ENCODE assay signal across 22 cellular contexts in the genomic region with DNA sequence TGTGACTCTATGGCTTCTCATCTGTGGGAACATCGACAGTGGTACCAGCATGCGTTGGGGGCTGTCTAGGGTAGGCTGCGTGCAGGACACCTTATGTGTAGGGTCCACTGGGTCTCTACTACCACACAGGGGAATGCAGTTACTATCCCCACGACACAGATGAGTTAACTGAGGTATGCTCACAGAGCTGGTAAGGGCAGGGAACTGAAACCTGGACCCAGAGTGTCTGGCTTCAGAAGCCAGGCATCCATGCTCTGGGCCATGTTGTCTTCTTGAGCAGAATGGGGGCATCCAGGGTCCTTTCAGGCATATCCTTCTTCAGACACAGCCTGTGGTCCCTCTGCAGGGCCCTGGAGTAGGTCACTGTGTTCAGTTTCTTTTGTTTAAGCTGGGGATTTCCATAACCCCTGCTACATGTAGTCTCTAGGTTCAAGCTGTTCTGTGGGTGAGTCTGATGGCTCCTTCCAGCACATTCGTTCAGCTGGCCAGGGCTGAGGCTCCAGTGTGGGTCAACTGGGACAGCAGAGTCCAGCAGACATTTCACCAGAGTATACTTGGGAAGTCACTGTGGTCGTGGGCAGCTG.
DNase-seq lines count a peak whose midpoint lies in the region; ATAC-seq and TF ChIP-seq lines count a peak whose summit lies in the region.
"Had no signal": no experiment of that assay in that cellular context is flagged by ENCODE, and none has a peak within 500 bp of the region (broad histone marks: within the 10 kb centered on the region; RNA-seq: fewer than 3 reads in every experiment).

No MANE protein-coding gene starts in this region.

- no peaks in the 10 kb centered on the region for H3K9me3 ChIP-seq in SJCRH30 (replicated peaks)
- H3K9me3 ChIP-seq: HAP-1 had no signal

- peak; percentile 34 for ATAC-seq in activated CD8-positive, alpha-beta T cell treated with anti-CD3 and anti-CD28 coated beads for 36 hours
- no peak for ATAC-seq in activated CD8-positive, alpha-beta T cell treated with anti-CD3 and anti-CD28 coated beads, Interleukin-2, amount 10 ng/mL, durations not matched to agents 7 days and 5 days
- ATAC-seq in HG02610 (IDR thresholded peaks at IDR 0.05; ENCODE audit: unreplicated experiment) (peak; percentile 42), activated B cell treated with CpG ODN at 0.5 μM for 24 hours (ENCODE audit: low read depth) (peak; percentile 45), WTC11 (no peak)
- ATAC-seq: HepG2, PC-3 had no signal

- H3K4me1 ChIP-seq in SJCRH30 = peaks cover 22% of the 10 kb centered on the region
- H3K4me1 ChIP-seq: HAP-1 had no signal

- H3K27ac Mint-ChIP-seq in activated CD8-positive, alpha-beta T cell treated with anti-CD3 and anti-CD28 coated beads for 36 hours = no peak overlapping the region
- no peak overlapping the region for H3K27ac Mint-ChIP-seq in activated CD8-positive, alpha-beta T cell treated with anti-CD3 and anti-CD28 coated beads, Interleukin-2, amount 10 ng/mL, durations not matched to agents 7 days and 5 days
- H3K27ac Mint-ChIP-seq in activated B cell treated with CpG ODN at 0.5 μM for 24 hours (no peak overlapping the region), WTC11 (no peak overlapping the region)
- H3K27ac Mint-ChIP-seq: CD4-positive, CD25-positive, alpha-beta regulatory T cell had no signal

- TF ChIP-seq CTCF in activated CD8-positive, alpha-beta T cell treated with anti-CD3 and anti-CD28 coated beads for 36 hours (IDR thresholded peaks at IDR 0.05) = no peak
- no peak for TF ChIP-seq CTCF in activated B cell treated with CpG ODN at 0.5 μM for 24 hours (IDR thresholded peaks at IDR 0.05)
- TF ChIP-seq CTCF in WTC11 (IDR thresholded peaks at IDR 0.05) = no peak

- H3K4me3 Mint-ChIP-seq in activated CD8-positive, alpha-beta T cell treated with anti-CD3 and anti-CD28 coated beads for 36 hours = no peak overlapping the region
- H3K4me3 Mint-ChIP-seq in activated CD8-positive, alpha-beta T cell treated with anti-CD3 and anti-CD28 coated beads, Interleukin-2, amount 10 ng/mL, durations not matched to agents 7 days and 5 days = no peak overlapping the region
- H3K4me3 Mint-ChIP-seq in activated B cell treated with CpG ODN at 0.5 μM for 24 hours = no peak overlapping the region
- H3K4me3 Mint-ChIP-seq in WTC11 = no peak overlapping the region

- H3K9me3 Mint-ChIP-seq in activated CD8-positive, alpha-beta T cell treated with anti-CD3 and anti-CD28 coated beads for 36 hours = no peaks in the 10 kb centered on the region
- H3K9me3 Mint-ChIP-seq in activated CD8-positive, alpha-beta T cell treated with anti-CD3 and anti-CD28 coated beads, Interleukin-2, amount 10 ng/mL, durations not matched to agents 7 days and 5 days (ENCODE audit: insufficient read depth) = no peaks in the 10 kb centered on the region
- H3K9me3 Mint-ChIP-seq in activated B cell treated with CpG ODN at 0.5 μM for 24 hours = no peaks in the 10 kb centered on the region
- H3K9me3 Mint-ChIP-seq in WTC11 = no peaks in the 10 kb centered on the region

- H3K4me1 Mint-ChIP-seq in activated CD8-positive, alpha-beta T cell treated with anti-CD3 and anti-CD28 coated beads for 36 hours (ENCODE audit: low read depth) = peaks cover 8% of the 10 kb centered on the region
- H3K4me1 Mint-ChIP-seq in activated CD8-positive, alpha-beta T cell treated with anti-CD3 and anti-CD28 coated beads, Interleukin-2, amount 10 ng/mL, durations not matched to agents 7 days and 5 days (ENCODE audit: low read depth) = peaks cover 21% of the 10 kb centered on the region
- peaks cover 8% of the 10 kb centered on the region for H3K4me1 Mint-ChIP-seq in activated B cell treated with CpG ODN at 0.5 μM for 24 hours
- peaks cover 26% of the 10 kb centered on the region for H3K4me1 Mint-ChIP-seq in WTC11

- intact Hi-C loops in activated CD8-positive, alpha-beta T cell treated with anti-CD3 and anti-CD28 coated beads for 36 hours (cut with micrococcal nuclease) = no loop called here
- intact Hi-C loops in activated B cell treated with CpG ODN at 0.5 μM for 24 hours (cut with micrococcal nuclease) = no loop called here

- CTCF ChIA-PET in activated CD8-positive, alpha-beta T cell treated with anti-CD3 and anti-CD28 coated beads for 36 hours (lab: Charles Lee) = interaction anchor here (0.6 to 0.8 kb wide), 2 partner anchors 10 to 73 kb away, joined by 3 read pairs; no protein-coding TSS in a partner anchor
- CTCF ChIA-PET in activated CD8-positive, alpha-beta T cell treated with anti-CD3 and anti-CD28 coated beads, Interleukin-2, amount 10 ng/mL, durations not matched to agents 7 days and 5 days (lab: Charles Lee) = interaction anchor here (1.2 to 1.9 kb wide), 5 partner anchors 10 to 346 kb away, joined by 3 to 11 read pairs (median 5); no protein-coding TSS in a partner anchor
- CTCF ChIA-PET in activated B cell treated with CpG ODN at 0.5 μM for 24 hours (lab: Charles Lee) = no interaction called here
- CTCF ChIA-PET in WTC11 (lab: Charles Lee) = interaction anchor here (1.1 to 1.3 kb wide), 3 partner anchors 151 to 346 kb away, joined by 4 to 5 read pairs (median 4); no protein-coding TSS in a partner anchor

- no peaks in the 10 kb centered on the region for H3K27me3 ChIP-seq in SJCRH30

- H3K36me3 Mint-ChIP-seq in activated CD8-positive, alpha-beta T cell treated with anti-CD3 and anti-CD28 coated beads for 36 hours (ENCODE audit: low read depth) = no peaks in the 10 kb centered on the region
- peaks cover 4% of the 10 kb centered on the region for H3K36me3 Mint-ChIP-seq in activated CD8-positive, alpha-beta T cell treated with anti-CD3 and anti-CD28 coated beads, Interleukin-2, amount 10 ng/mL, durations not matched to agents 7 days and 5 days (ENCODE audit: low read depth)
- H3K36me3 Mint-ChIP-seq in activated B cell treated with CpG ODN at 0.5 μM for 24 hours (ENCODE audit: low read depth) = no peaks in the 10 kb centered on the region
- H3K36me3 Mint-ChIP-seq in WTC11 = no peaks in the 10 kb centered on the region
- H3K36me3 Mint-ChIP-seq: CD4-positive, CD25-positive, alpha-beta regulatory T cell had no signal

- no peak for DNase-seq in activated CD8-positive, alpha-beta T cell treated with anti-CD3 and anti-CD28 coated beads for 36 hours
- DNase-seq in activated CD8-positive, alpha-beta T cell treated with anti-CD3 and anti-CD28 coated beads, Interleukin-2, amount 10 ng/mL, durations not matched to agents 7 days and 5 days = no peak
- DNase-seq in activated B cell treated with CpG ODN at 0.5 μM for 24 hours (no peak), SJCRH30 (no peak), SIG-M5 treated with dmso at 0.1 percent for 504 hours (lab: John Stamatoyannopoulos, UW; ENCODE audit: unreplicated experiment) (no peak), T-helper 2 cell (no peak), WTC11 (ENCODE audit: low spot score) (no peak)
- DNase-seq: 8988T; CD4-positive, CD25-positive, alpha-beta regulatory T cell; COR-L47; DMS 273 treated with DMSO at 0.1 percent for 48 hours; DND-41; KBM-7; NCI-H187 treated with DMSO at 0.1 percent for 48 hours; NCI-H226; NCI-H524; PC-3; RPMI8226; SIG-M5 had no signal

- no peak overlapping the region for H3K4me3 ChIP-seq in SJCRH30
- H3K4me3 ChIP-seq: HAP-1 had no signal

- POLR2A ChIA-PET in activated CD8-positive, alpha-beta T cell treated with anti-CD3 and anti-CD28 coated beads for 36 hours (lab: Charles Lee) = no interaction called here
- POLR2A ChIA-PET in activated CD8-positive, alpha-beta T cell treated with anti-CD3 and anti-CD28 coated beads, Interleukin-2, amount 10 ng/mL, durations not matched to agents 7 days and 5 days (lab: Charles Lee) = no interaction called here
- POLR2A ChIA-PET in activated B cell treated with CpG ODN at 0.5 μM for 24 hours (lab: Charles Lee) (no interaction called here), WTC11 (lab: Charles Lee) (no interaction called here)

- H3K27me3 Mint-ChIP-seq in activated CD8-positive, alpha-beta T cell treated with anti-CD3 and anti-CD28 coated beads for 36 hours = no peaks in the 10 kb centered on the region
- peaks cover 2% of the 10 kb centered on the region for H3K27me3 Mint-ChIP-seq in activated CD8-positive, alpha-beta T cell treated with anti-CD3 and anti-CD28 coated beads, Interleukin-2, amount 10 ng/mL, durations not matched to agents 7 days and 5 days (ENCODE audit: low read depth)
- H3K27me3 Mint-ChIP-seq in activated B cell treated with CpG ODN at 0.5 μM for 24 hours (no peaks in the 10 kb centered on the region), WTC11 (ENCODE audit: low read depth) (no peaks in the 10 kb centered on the region)
- H3K27me3 Mint-ChIP-seq: CD4-positive, CD25-positive, alpha-beta regulatory T cell had no signal

- no peak overlapping the region for H3K27ac ChIP-seq in SJCRH30

- H3K36me3 ChIP-seq in SJCRH30 = no peaks in the 10 kb centered on the region
- H3K36me3 ChIP-seq: HAP-1 had no signal

TF ChIP-seq in WTC11, 78 proteins besides CTCF, POLR2A, EP300 and RAD21 (continues in another document):
- no peak for TF ChIP-seq HMGXB4 (CRISPR knock-in tag; IDR thresholded peaks at IDR 0.05)
- TF ChIP-seq, protein P1, sequence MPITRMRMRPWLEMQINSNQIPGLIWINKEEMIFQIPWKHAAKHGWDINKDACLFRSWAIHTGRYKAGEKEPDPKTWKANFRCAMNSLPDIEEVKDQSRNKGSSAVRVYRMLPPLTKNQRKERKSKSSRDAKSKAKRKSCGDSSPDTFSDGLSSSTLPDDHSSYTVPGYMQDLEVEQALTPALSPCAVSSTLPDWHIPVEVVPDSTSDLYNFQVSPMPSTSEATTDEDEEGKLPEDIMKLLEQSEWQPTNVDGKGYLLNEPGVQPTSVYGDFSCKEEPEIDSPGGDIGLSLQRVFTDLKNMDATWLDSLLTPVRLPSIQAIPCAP (CRISPR knock-in tag; IDR thresholded peaks at IDR 0.05) = no peak
- no peak for TF ChIP-seq NR2C2 (CRISPR knock-in tag; IDR thresholded peaks at IDR 0.05)
- no peak for TF ChIP-seq TCF7 (CRISPR knock-in tag; IDR thresholded peaks at IDR 0.05; ENCODE audit: low read depth)
- no peak for TF ChIP-seq ETV6 (CRISPR knock-in tag; IDR thresholded peaks at IDR 0.05)

Comparison
In these comparisons a context has a peak if more than half of its experiments do, and no peak if none do; other contexts are left out.
1. ATAC-seq: peak in activated CD8-positive, alpha-beta T cell treated with anti-CD3 and anti-CD28 coated beads for 36 hours (single experiment), HG02610 (single experiment) and activated B cell treated with CpG ODN at 0.5 μM for 24 hours (single experiment); none in activated CD8-positive, alpha-beta T cell treated with anti-CD3 and anti-CD28 coated beads, Interleukin-2, amount 10 ng/mL, durations not matched to agents 7 days and 5 days (single experiment) and WTC11 (single experiment).